In genomic region chr10:29737209-29737565, GRCh38 we compare ENCODE assay signal across 8 cellular contexts.
DNase-seq lines count a peak whose midpoint lies in the region; ATAC-seq and TF ChIP-seq lines count a peak whose summit lies in the region.

No MANE protein-coding gene starts in this region.

- POLR2A ChIA-PET in HEK293 (lab: Yijun Ruan, JAX), result interaction anchor here (1.6 kb wide), 1 partner anchor 79 kb away, joined by 4 read pairs; no protein-coding TSS in a partner anchor

- H3K4me3 ChIP-seq in HEK293 (ENCODE audit: low read depth, low read length), result peak overlapping the region; percentile 68
- H3K4me3 ChIP-seq in iPS-18a (ENCODE audit: low read length), result peak overlapping the region; percentile 77
- H3K4me3 ChIP-seq in skeletal muscle cell (ENCODE audit: low read depth, low read length), result peak overlapping the region; percentile 75

- peak overlapping the region; percentile 75 for H3K4me3 Mint-ChIP-seq in activated T-helper 2 cell treated with anti-CD3 and anti-CD28 coated beads, Interferon-gamma antibody, Interleukin-2, Interleukin-4, amounts not matched to agents 10 μg/mL and 5 μg/mL and 100 μg/mL, durations not matched to agents 14 hours and 24 hours and 36 hours (ENCODE audit: low read depth)

- H3K27ac ChIP-seq in HEK293 (ENCODE audit: extremely low read depth, low read depth, low read length), result no peak overlapping the region; the same call in 1 of the 2 replicates
- H3K27ac ChIP-seq in iPS-18a (ENCODE audit: low read length), result no peak overlapping the region

- no peak for TF ChIP-seq CTCF in HEK293 (tag by site-specific recombination; IDR thresholded peaks at IDR 0.05)

- H3K36me3 Mint-ChIP-seq in activated T-helper 2 cell treated with anti-CD3 and anti-CD28 coated beads, Interferon-gamma antibody, Interleukin-2, Interleukin-4, amounts not matched to agents 10 μg/mL and 5 μg/mL and 100 μg/mL, durations not matched to agents 14 hours and 24 hours and 36 hours (ENCODE audit: low read depth), result no peaks in the 10 kb centered on the region

- H3K4me1 Mint-ChIP-seq in activated T-helper 2 cell treated with anti-CD3 and anti-CD28 coated beads, Interferon-gamma antibody, Interleukin-2, Interleukin-4, amounts not matched to agents 10 μg/mL and 5 μg/mL and 100 μg/mL, durations not matched to agents 14 hours and 24 hours and 36 hours (ENCODE audit: low read depth), result peaks cover 12% of the 10 kb centered on the region

- H3K9me3 Mint-ChIP-seq in activated T-helper 2 cell treated with anti-CD3 and anti-CD28 coated beads, Interferon-gamma antibody, Interleukin-2, Interleukin-4, amounts not matched to agents 10 μg/mL and 5 μg/mL and 100 μg/mL, durations not matched to agents 14 hours and 24 hours and 36 hours, result no peaks in the 10 kb centered on the region

- DNase-seq in activated T-helper 2 cell treated with anti-CD3 and anti-CD28 coated beads, Interferon-gamma antibody, Interleukin-2, Interleukin-4, amounts not matched to agents 10 μg/mL and 5 μg/mL and 100 μg/mL, durations not matched to agents 14 hours and 24 hours and 36 hours (ENCODE audit: low spot score), result no peak
- no peak for DNase-seq in skeletal muscle cell (ENCODE audit: low read depth)
- DNase-seq in nucleus accumbens (lab: John Stamatoyannopoulos, UW), result no peak
- DNase-seq in hepatic stellate cell (ENCODE audit: low spot score), result no peak

- H3K27me3 Mint-ChIP-seq in activated T-helper 2 cell treated with anti-CD3 and anti-CD28 coated beads, Interferon-gamma antibody, Interleukin-2, Interleukin-4, amounts not matched to agents 10 μg/mL and 5 μg/mL and 100 μg/mL, durations not matched to agents 14 hours and 24 hours and 36 hours (ENCODE audit: low read depth), result peaks cover 42% of the 10 kb centered on the region

- H3K27me3 ChIP-seq in iPS-18a (ENCODE audit: control insufficient read depth, insufficient read depth, low read length), result peaks cover 39% of the 10 kb centered on the region

- no peak for ATAC-seq in HG02840 (IDR thresholded peaks at IDR 0.05; ENCODE audit: low FRiP score, unreplicated experiment)
- ATAC-seq in GM21786 (IDR thresholded peaks at IDR 0.05; ENCODE audit: unreplicated experiment), result no peak

- H3K9me3 ChIP-seq in HEK293 (ENCODE audit: control insufficient read depth, insufficient read depth, low read depth, low read length) (no peaks in the 10 kb centered on the region), iPS-18a (ENCODE audit: control insufficient read depth, low read depth, low read length) (no peaks in the 10 kb centered on the region)

- CTCF ChIA-PET in HEK293 (lab: Yijun Ruan, JAX), result interaction anchor here (0.7 kb wide), 1 partner anchor 28 kb away, joined by 4 read pairs; no protein-coding TSS in a partner anchor

- H3K4me1 ChIP-seq in HEK293 (ENCODE audit: control insufficient read depth, insufficient read depth, low read length) (peaks cover 7% of the 10 kb centered on the region; the same call in 1 of the 2 replicates), iPS-18a (ENCODE audit: control insufficient read depth, low read depth, low read length) (peaks cover 10% of the 10 kb centered on the region)

- H3K36me3 ChIP-seq in HEK293 (ENCODE audit: control insufficient read depth in 2 of 2, insufficient read depth in 1 of 2, low read length in 2 of 2) (no peaks in the 10 kb centered on the region), iPS-18a (ENCODE audit: control insufficient read depth, low read depth, low read length) (no peaks in the 10 kb centered on the region)

- intact Hi-C loops in activated T-helper 2 cell treated with anti-CD3 and anti-CD28 coated beads, Interferon-gamma antibody, Interleukin-2, Interleukin-4, amounts not matched to agents 10 μg/mL and 5 μg/mL and 100 μg/mL, durations not matched to agents 14 hours and 24 hours and 36 hours (cut with micrococcal nuclease), result loop anchor here (5.0 kb wide), 2 partner anchors 90 to 105 kb away; partner anchors contain the start of gene SVIL

- H3K9ac ChIP-seq in iPS-18a (ENCODE audit: low read length), result no peak overlapping the region

- H3K27ac Mint-ChIP-seq in activated T-helper 2 cell treated with anti-CD3 and anti-CD28 coated beads, Interferon-gamma antibody, Interleukin-2, Interleukin-4, amounts not matched to agents 10 μg/mL and 5 μg/mL and 100 μg/mL, durations not matched to agents 14 hours and 24 hours and 36 hours, result no peak overlapping the region

TF ChIP-seq in HEK293, 187 proteins besides CTCF, POLR2A, EP300 and RAD21 (continues in another document):
- TF ChIP-seq ZNF518A (tag by site-specific recombination; conservative IDR thresholded peaks at IDR 0.05; ENCODE audit: low read depth) (no peak), TSHZ1 (tag by site-specific recombination; IDR thresholded peaks at IDR 0.05; ENCODE audit: borderline replicate concordance) (no peak), ZNF174 (tag by site-specific recombination; IDR thresholded peaks at IDR 0.05) (no peak), ZNF544 (tag by site-specific recombination; IDR thresholded peaks at IDR 0.05) (no peak), ZNF37A (tag by site-specific recombination; IDR thresholded peaks at IDR 0.05) (no peak), ZNF211 (tag by site-specific recombination; IDR thresholded peaks at IDR 0.05; ENCODE audit: low read depth) (no peak), PRDM1 (tag by site-specific recombination; IDR thresholded peaks at IDR 0.05) (no peak), ZNF513 (tag by site-specific recombination; IDR thresholded peaks at IDR 0.05) (no peak), ZNF146 (tag by site-specific recombination; IDR thresholded peaks at IDR 0.05) (no peak)
